ENCODE assay signal across 8 cellular contexts in genomic region chr14:35808076-35808657, GRCh38. TPM values are rescaled to one million over a fixed set of nuclear protein-coding genes. Genes with fewer than 3 reads are reported as not detected.
A peak's percentile ranks its signal among the peaks of the same experiment; 100 is the strongest.
DNase-seq lines count a peak whose midpoint lies in the region; ATAC-seq and TF ChIP-seq lines count a peak whose summit lies in the region.

No MANE protein-coding gene starts in this region.

- TF ChIP-seq CTCF in psoas muscle (IDR thresholded peaks at IDR 0.05), result no peak

- peak overlapping the region; percentile 87 for H3K4me3 ChIP-seq in CD4-positive, CD25-positive, alpha-beta regulatory T cell (ENCODE audit: low read depth, low read length)
- peak overlapping the region; percentile 71 for H3K4me3 ChIP-seq in psoas muscle

- 1 to 3% (median 1%) methylated on average over 14 of the region's 14 CpGs for WGBS in psoas muscle, 3 donors

- peak overlapping the region; percentile 85 for H3K27ac ChIP-seq in CD4-positive, CD25-positive, alpha-beta regulatory T cell (ENCODE audit: insufficient read depth, low read length, poor library complexity, severe bottlenecking)
- peak overlapping the region; percentile 68 for H3K27ac ChIP-seq in KOPT-K1 (ENCODE audit: low read depth, low read length, poor library complexity, severe bottlenecking)
- H3K27ac ChIP-seq in psoas muscle, result peak overlapping the region; percentile 85

- ATAC-seq in CD4-positive, CD25-positive, alpha-beta regulatory T cell (ENCODE audit: low read depth in 2 of 2), result no peak
- no peak for ATAC-seq in activated T-cell treated with anti-CD3 and anti-CD28 coated beads, Interleukin-2, amount 50 U/mL, for 72 hours (replicated peaks in 1 of 2)
- ATAC-seq in psoas muscle (peak in 1 of 4 donors; percentile 23), GM21737 (IDR thresholded peaks at IDR 0.05; ENCODE audit: unreplicated experiment) (no peak), HG03460 (IDR thresholded peaks at IDR 0.05; ENCODE audit: unreplicated experiment) (no peak)

- no peaks in the 10 kb centered on the region for H3K27me3 ChIP-seq in CD4-positive, CD25-positive, alpha-beta regulatory T cell (ENCODE audit: control insufficient read depth, insufficient read depth, low read length)
- no peaks in the 10 kb centered on the region for H3K27me3 ChIP-seq in psoas muscle (ENCODE audit: insufficient read depth in 3 of 3, low read length in 2 of 3)

- intact Hi-C loops in psoas muscle (cut with DNase I), result no loop called here

- H3K9me3 Mint-ChIP-seq in CD4-positive, CD25-positive, alpha-beta regulatory T cell, result no peaks in the 10 kb centered on the region
- peaks cover 0 to 1% of the 10 kb centered on the region in 2 donors for H3K9me3 Mint-ChIP-seq in activated T-cell treated with anti-CD3 and anti-CD28 coated beads, Interleukin-2, amount 50 U/mL, for 72 hours

- H3K4me1 ChIP-seq in CD4-positive, CD25-positive, alpha-beta regulatory T cell (ENCODE audit: control insufficient read depth, insufficient read depth, low read length, poor library complexity, severe bottlenecking), result peaks cover 24% of the 10 kb centered on the region
- H3K4me1 ChIP-seq in psoas muscle, result peaks cover 28% of the 10 kb centered on the region

- H3K4me1 Mint-ChIP-seq in CD4-positive, CD25-positive, alpha-beta regulatory T cell, result peaks cover 16 to 36% (median 27%) of the 10 kb centered on the region in 4 donors
- peaks cover 27% of the 10 kb centered on the region for H3K4me1 Mint-ChIP-seq in activated T-cell treated with anti-CD3 and anti-CD28 coated beads, Interleukin-2, amount 50 U/mL, for 72 hours (ENCODE audit: low read depth)

- H3K9me3 ChIP-seq in CD4-positive, CD25-positive, alpha-beta regulatory T cell (ENCODE audit: control insufficient read depth in 2 of 2, low read length in 2 of 2), result no peaks in the 10 kb centered on the region
- H3K9me3 ChIP-seq in KOPT-K1 (ENCODE audit: insufficient read depth, low read length, poor library complexity, severe bottlenecking) (no peaks in the 10 kb centered on the region), psoas muscle (no peaks in the 10 kb centered on the region)

- H3K4me3 Mint-ChIP-seq in CD4-positive, CD25-positive, alpha-beta regulatory T cell, result peak overlapping the region; percentile 84 to 98 (median 98)
- H3K4me3 Mint-ChIP-seq in activated T-cell treated with anti-CD3 and anti-CD28 coated beads, Interleukin-2, amount 50 U/mL, for 72 hours, result peak overlapping the region; percentile 100

- H3K27me3 Mint-ChIP-seq in CD4-positive, CD25-positive, alpha-beta regulatory T cell, result peaks cover 6% of the 10 kb centered on the region
- no peaks in the 10 kb centered on the region for H3K27me3 Mint-ChIP-seq in activated T-cell treated with anti-CD3 and anti-CD28 coated beads, Interleukin-2, amount 50 U/mL, for 72 hours (ENCODE audit: low read depth)

- H3K27ac Mint-ChIP-seq in CD4-positive, CD25-positive, alpha-beta regulatory T cell, result peak overlapping the region; percentile 92 to 99 (median 98)
- peak overlapping the region; percentile 100 for H3K27ac Mint-ChIP-seq in activated T-cell treated with anti-CD3 and anti-CD28 coated beads, Interleukin-2, amount 50 U/mL, for 72 hours

- H3K36me3 Mint-ChIP-seq in CD4-positive, CD25-positive, alpha-beta regulatory T cell, result peaks cover 4% of the 10 kb centered on the region
- H3K36me3 Mint-ChIP-seq in activated T-cell treated with anti-CD3 and anti-CD28 coated beads, Interleukin-2, amount 50 U/mL, for 72 hours (ENCODE audit: insufficient read depth in 2 of 2), result no peaks in the 10 kb centered on the region

- H3K36me3 ChIP-seq in CD4-positive, CD25-positive, alpha-beta regulatory T cell (ENCODE audit: control insufficient read depth, insufficient read depth, low read length), result no peaks in the 10 kb centered on the region
- H3K36me3 ChIP-seq in KOPT-K1 (ENCODE audit: insufficient read depth, low read length) (no peaks in the 10 kb centered on the region), psoas muscle (ENCODE audit: insufficient read depth in 1 of 2, low read depth in 1 of 2) (no peaks in the 10 kb centered on the region)

- peak in 2 of 3 donors; percentile 20 to 31 for DNase-seq in CD4-positive, CD25-positive, alpha-beta regulatory T cell
- peak in 1 of 2 donors; percentile 14 for DNase-seq in activated T-cell treated with anti-CD3 and anti-CD28 coated beads, Interleukin-2, amount 50 U/mL, for 72 hours
- DNase-seq in germinal center (ENCODE audit: low spot score), result peak; percentile 12
- no peak for DNase-seq in psoas muscle
- no peak for DNase-seq in islet precursor cell

RNA-seq across cellular contexts. Expression of gene RALGAPA1, which starts 0.9 kb away (rescaled TPM):
- 93.6 TPM for total RNA-seq in CD4-positive, CD25-positive, alpha-beta regulatory T cell
- 10 to 100 TPM; 14.0 to 20.8 (median 20.0) TPM for polyA plus RNA-seq in CD4-positive, CD25-positive, alpha-beta regulatory T cell
- total RNA-seq in activated T-cell treated with anti-CD3 and anti-CD28 coated beads, Interleukin-2, amount 50 U/mL, for 72 hours, result 10 to 100 TPM; 34.0 to 41.8 TPM
- 10 to 100 TPM; 28.0 to 40.1 (median 35.2) TPM for total RNA-seq in psoas muscle
- 10 to 100 TPM in 1 of 3 donors, 1 to 10 TPM in 2; 4.3 to 12.7 (median 8.7) TPM for polyA plus RNA-seq in psoas muscle

RNA-seq across cellular contexts. Expression of gene BRMS1L, which starts 18.0 kb away (rescaled TPM):
- total RNA-seq in CD4-positive, CD25-positive, alpha-beta regulatory T cell, result 13.3 TPM
- 1 to 10 TPM; 3.1 to 4.6 (median 3.7) TPM for polyA plus RNA-seq in CD4-positive, CD25-positive, alpha-beta regulatory T cell
- 1 to 10 TPM; 4.5 to 5.9 TPM for total RNA-seq in activated T-cell treated with anti-CD3 and anti-CD28 coated beads, Interleukin-2, amount 50 U/mL, for 72 hours
- total RNA-seq in psoas muscle, result 10 to 100 TPM in 2 of 4 donors, 1 to 10 TPM in 2; 8.3 to 14.2 (median 9.8) TPM
- 10 to 100 TPM in 1 of 3 donors, 1 to 10 TPM in 2; 5.3 to 15.9 (median 8.5) TPM for polyA plus RNA-seq in psoas muscle

Comparison
In these comparisons a context has a peak if more than half of its experiments do, and no peak if none do; other contexts are left out.
1. DNase-seq: peak in CD4-positive, CD25-positive, alpha-beta regulatory T cell (2 of 3) and germinal center (single experiment); none in psoas muscle (0 of 2) and islet precursor cell (single experiment).
2. Peak in every context shown above with its lines, with median percentiles within 50 percentile points of each other: H3K27ac ChIP-seq.